Comparison of ENCODE assay signal across 8 cellular contexts in genomic region chr9:35882265-35882848, GRCh38. TPM values are rescaled to one million over a fixed set of nuclear protein-coding genes. Genes with fewer than 3 reads are reported as not detected.
DNase-seq lines count a peak whose midpoint lies in the region; ATAC-seq and TF ChIP-seq lines count a peak whose summit lies in the region.

No MANE protein-coding gene starts in this region.

- H3K27me3 Mint-ChIP-seq in CD4-positive, alpha-beta memory T cell, result peaks cover 2 to 8% of the 10 kb centered on the region in 2 donors
- H3K27me3 Mint-ChIP-seq in natural killer cell (ENCODE audit: low read depth in 2 of 2), result peaks cover 18 to 21% of the 10 kb centered on the region in 2 donors

- H3K79me2 ChIP-seq in OCI-LY1 (ENCODE audit: insufficient read depth, low read length), result no peaks in the 10 kb centered on the region

- H4K20me1 ChIP-seq in OCI-LY1 (ENCODE audit: insufficient read depth, low read length), result no peaks in the 10 kb centered on the region

- no peaks in the 10 kb centered on the region for H3K9me2 ChIP-seq in OCI-LY1 (ENCODE audit: low read depth, low read length)

- no peaks in the 10 kb centered on the region for H3K9me3 ChIP-seq in CD4-positive, alpha-beta memory T cell (ENCODE audit: control insufficient read depth in 1 of 2, low read length in 2 of 2)
- H3K9me3 ChIP-seq in OCI-LY1 (ENCODE audit: low read length) (peaks cover under 1% of the 10 kb centered on the region; the same call in 1 of the 2 replicates), esophagus muscularis mucosa (no peaks in the 10 kb centered on the region)

- intact Hi-C loops in CD4-positive, alpha-beta memory T cell (cut with micrococcal nuclease), result loop anchor here (1.0 to 10.0 kb wide), 8 partner anchors 56 to 988 kb away; partner anchors contain the start of genes CD72, SPAG8 and TESK1
- intact Hi-C loops in esophagus muscularis mucosa (cut with DNase I), result loop anchor here (2.0 to 5.0 kb wide), 3 partner anchors 35 to 92 kb away; partner anchors contain the start of gene NPR2
- intact Hi-C loops in natural killer cell (cut with micrococcal nuclease), result loop anchor here (1.0 to 5.0 kb wide), 3 partner anchors 92 to 280 kb away; no protein-coding TSS in a partner anchor

- peaks cover 0 to 11% (median 6%) of the 10 kb centered on the region in 8 donors for H3K9me3 Mint-ChIP-seq in CD4-positive, alpha-beta memory T cell
- peaks cover 0 to 1% of the 10 kb centered on the region in 2 donors for H3K9me3 Mint-ChIP-seq in natural killer cell
- H3K9me3 Mint-ChIP-seq in stimulated activated effector memory CD8-positive, alpha-beta T cell treated with anti-CD3 and anti-CD28 coated beads, Interleukin-12 subunit alpha, Interleukin-12 subunit beta, amount 100 ng/mL, for 72 hours, result peaks cover 4% of the 10 kb centered on the region

- no peaks in the 10 kb centered on the region for H3K4me1 Mint-ChIP-seq in CD4-positive, alpha-beta memory T cell
- no peaks in the 10 kb centered on the region for H3K4me1 Mint-ChIP-seq in natural killer cell
- no peaks in the 10 kb centered on the region for H3K4me1 Mint-ChIP-seq in stimulated activated effector memory CD8-positive, alpha-beta T cell treated with anti-CD3 and anti-CD28 coated beads, Interleukin-12 subunit alpha, Interleukin-12 subunit beta, amount 100 ng/mL, for 72 hours

- H3K9ac ChIP-seq in OCI-LY1 (ENCODE audit: low read length), result no peak overlapping the region

- no peak overlapping the region for H3K4me3 ChIP-seq in CD4-positive, alpha-beta memory T cell (ENCODE audit: low read length in 2 of 2)
- H3K4me3 ChIP-seq in OCI-LY1 (ENCODE audit: low read depth, low read length, poor library complexity, severe bottlenecking), result no peak overlapping the region
- H3K4me3 ChIP-seq in esophagus muscularis mucosa, result no peak overlapping the region

- H3K4me3 Mint-ChIP-seq in CD4-positive, alpha-beta memory T cell, result no peak overlapping the region
- no peak overlapping the region for H3K4me3 Mint-ChIP-seq in natural killer cell
- no peak overlapping the region for H3K4me3 Mint-ChIP-seq in stimulated activated effector memory CD8-positive, alpha-beta T cell treated with anti-CD3 and anti-CD28 coated beads, Interleukin-12 subunit alpha, Interleukin-12 subunit beta, amount 100 ng/mL, for 72 hours

- H3K27me3 ChIP-seq in CD4-positive, alpha-beta memory T cell (ENCODE audit: insufficient read depth, low read length), result no peaks in the 10 kb centered on the region
- H3K27me3 ChIP-seq in OCI-LY1 (ENCODE audit: insufficient read depth, low read length), result no peaks in the 10 kb centered on the region
- no peaks in the 10 kb centered on the region for H3K27me3 ChIP-seq in esophagus muscularis mucosa

- no peaks in the 10 kb centered on the region for H3K4me1 ChIP-seq in CD4-positive, alpha-beta memory T cell (ENCODE audit: insufficient read depth, low read length)
- H3K4me1 ChIP-seq in OCI-LY1 (ENCODE audit: insufficient read depth, low read length, severe bottlenecking) (no peaks in the 10 kb centered on the region), esophagus muscularis mucosa (no peaks in the 10 kb centered on the region)

- H3F3A ChIP-seq in OCI-LY1 (ENCODE audit: insufficient read depth, low read length), result no peaks in the 10 kb centered on the region

- no peak overlapping the region for H3K27ac ChIP-seq in CD4-positive, alpha-beta memory T cell (ENCODE audit: low read depth, low read length)
- H3K27ac ChIP-seq in OCI-LY1 (ENCODE audit: low read depth, low read length, poor library complexity, severe bottlenecking), result no peak overlapping the region
- H3K27ac ChIP-seq in esophagus muscularis mucosa (replicated peaks in 1 of 4), result no peak overlapping the region

- CTCF ChIA-PET in CD4-positive, alpha-beta memory T cell (lab: Charles Lee; ENCODE audit: partially characterized antibody), result interaction anchor here (0.5 to 3.2 kb wide), 48 partner anchors 9 to 947 kb away, joined by 3 to 108 read pairs (median 4); partner anchors contain the start of genes ATOSB, CREB3, FAM221B and HINT2

- no peak overlapping the region for H3K27ac Mint-ChIP-seq in CD4-positive, alpha-beta memory T cell
- H3K27ac Mint-ChIP-seq in natural killer cell, result no peak overlapping the region
- no peak overlapping the region for H3K27ac Mint-ChIP-seq in stimulated activated effector memory CD8-positive, alpha-beta T cell treated with anti-CD3 and anti-CD28 coated beads, Interleukin-12 subunit alpha, Interleukin-12 subunit beta, amount 100 ng/mL, for 72 hours

- peak; percentile 64 to 75 (median 67) for ATAC-seq in natural killer cell
- ATAC-seq in stimulated activated effector memory CD8-positive, alpha-beta T cell treated with anti-CD3 and anti-CD28 coated beads, Interleukin-12 subunit alpha, Interleukin-12 subunit beta, amount 100 ng/mL, for 72 hours, result peak; percentile 75
- no peak for ATAC-seq in GM21360 (IDR thresholded peaks at IDR 0.05; ENCODE audit: unreplicated experiment)

- H3K36me3 Mint-ChIP-seq in CD4-positive, alpha-beta memory T cell, result peaks cover 0 to 3% of the 10 kb centered on the region in 2 donors
- no peaks in the 10 kb centered on the region for H3K36me3 Mint-ChIP-seq in natural killer cell
- no peaks in the 10 kb centered on the region for H3K36me3 Mint-ChIP-seq in stimulated activated effector memory CD8-positive, alpha-beta T cell treated with anti-CD3 and anti-CD28 coated beads, Interleukin-12 subunit alpha, Interleukin-12 subunit beta, amount 100 ng/mL, for 72 hours

- H2AFZ ChIP-seq in OCI-LY1 (ENCODE audit: low read length), result no peak overlapping the region

- H3K4me2 ChIP-seq in OCI-LY1 (ENCODE audit: low read length), result no peak overlapping the region

- H3K36me3 ChIP-seq in CD4-positive, alpha-beta memory T cell (ENCODE audit: insufficient read depth, low read length), result no peaks in the 10 kb centered on the region
- H3K36me3 ChIP-seq in OCI-LY1 (ENCODE audit: insufficient read depth, low read length) (no peaks in the 10 kb centered on the region; the same call in 1 of the 2 replicates), esophagus muscularis mucosa (no peaks in the 10 kb centered on the region)

- POLR2A ChIA-PET in CD4-positive, alpha-beta memory T cell (lab: Charles Lee; ENCODE audit: partially characterized antibody), result interaction anchor here (0.6 to 1.6 kb wide), 7 partner anchors 9 to 279 kb away, joined by 3 to 7 read pairs (median 4); partner anchors contain the start of genes CREB3, SPAG8 and TLN1

- TF ChIP-seq EP300 in esophagus muscularis mucosa (IDR thresholded peaks at IDR 0.05), result no peak

- DNase-seq in CD4-positive, alpha-beta memory T cell, result peak; percentile 70 to 75 (median 71)
- peak; percentile 81 for DNase-seq in HuH-7 (ENCODE audit: low spot score)
- peak; percentile 79 for DNase-seq in activated T-cell treated with anti-CD3 and anti-CD28 coated beads for 4 hours
- no peak for DNase-seq in esophagus muscularis mucosa (ENCODE audit: extremely low spot score)
- DNase-seq in natural killer cell, result peak; percentile 78
- peak; percentile 76 to 81 for DNase-seq in stimulated activated effector memory CD8-positive, alpha-beta T cell treated with anti-CD3 and anti-CD28 coated beads, Interleukin-12 subunit alpha, Interleukin-12 subunit beta, amount 100 ng/mL, for 72 hours (ENCODE audit: low spot score in 2 of 2)

- 2% methylated on average over 4 of the region's 4 CpGs for WGBS in esophagus muscularis mucosa

- no peak for TF ChIP-seq POLR2A in esophagus muscularis mucosa (IDR thresholded peaks at IDR 0.05; ENCODE audit: low read depth)

- peak; percentile 97 for TF ChIP-seq CTCF in OCI-LY1 (IDR thresholded peaks at IDR 0.05; ENCODE audit: low read length)
- peak; percentile 94 to 98 (median 95) for TF ChIP-seq CTCF in esophagus muscularis mucosa (IDR thresholded peaks at IDR 0.05)
- TF ChIP-seq CTCF in natural killer cell (IDR thresholded peaks at IDR 0.05), result peak; percentile 99

RNA-seq across cellular contexts. Expression of gene OR13J1, which starts 12.2 kb away (rescaled TPM):
- not detected for total RNA-seq in CD4-positive, alpha-beta memory T cell
- polyA plus RNA-seq in CD4-positive, alpha-beta memory T cell, result not detected
- not detected for total RNA-seq in esophagus muscularis mucosa
- total RNA-seq in natural killer cell, result not detected

RNA-seq across cellular contexts. Expression of gene HRCT1, which starts 23.6 kb away (rescaled TPM):
- not detected for total RNA-seq in CD4-positive, alpha-beta memory T cell
- not detected for polyA plus RNA-seq in CD4-positive, alpha-beta memory T cell
- total RNA-seq in esophagus muscularis mucosa (10 to 100 TPM in 2 of 4 donors, 1 to 10 TPM in 2; 3.7 to 53.0 (median 15.6) TPM), natural killer cell (not detected)

RNA-seq across cellular contexts. Expression of gene SPAAR, which starts 26.9 kb away (rescaled TPM):
- not detected for total RNA-seq in CD4-positive, alpha-beta memory T cell
- not detected for polyA plus RNA-seq in CD4-positive, alpha-beta memory T cell
- total RNA-seq in esophagus muscularis mucosa, result 1 to 10 TPM; 2.1 to 5.7 (median 2.8) TPM
- total RNA-seq in natural killer cell, result not detected

RNA-seq across cellular contexts. Expression of gene TMEM8B, which starts 53.3 kb away (rescaled TPM):
- total RNA-seq in CD4-positive, alpha-beta memory T cell, result 10 to 100 TPM in 1 of 2 experiments, 1 to 10 TPM in 1; 7.4 to 10.5 TPM
- 1 to 10 TPM; 2.0 to 2.4 TPM for polyA plus RNA-seq in CD4-positive, alpha-beta memory T cell
- total RNA-seq in esophagus muscularis mucosa (10 to 100 TPM in 3 of 4 donors, 1 to 10 TPM in 1; 10.0 to 27.0 (median 20.3) TPM), natural killer cell (1 to 10 TPM; 5.2 to 7.8 (median 5.4) TPM)

RNA-seq across cellular contexts. Expression of gene FAM221B, which starts 53.8 kb away (rescaled TPM):
- not detected for total RNA-seq in CD4-positive, alpha-beta memory T cell
- polyA plus RNA-seq in CD4-positive, alpha-beta memory T cell, result not detected
- total RNA-seq in esophagus muscularis mucosa, result not detected
- total RNA-seq in natural killer cell, result not detected

Comparison
In these comparisons a context has a peak if more than half of its experiments do, and no peak if none do; other contexts are left out.
1. RNA of gene HRCT1, which starts 23.6 kb away (total RNA-seq): 3.7 to 53.0 TPM in esophagus muscularis mucosa; not detected in CD4-positive, alpha-beta memory T cell and not detected in natural killer cell; every median in the first group is over 4 times any median in the second.
2. Peak in every context shown above with its lines, with median percentiles within 50 percentile points of each other: CTCF ChIP-seq.